ENCODE assay signal across 27 cellular contexts in genomic region chr1:210677533-210677932, GRCh38.
A peak's percentile ranks its signal among the peaks of the same experiment; 100 is the strongest.
DNase-seq lines count a peak whose midpoint lies in the region; ATAC-seq and TF ChIP-seq lines count a peak whose summit lies in the region.
"Had no signal": no experiment of that assay in that cellular context is flagged by ENCODE, and none has a peak within 500 bp of the region (broad histone marks: within the 10 kb centered on the region; RNA-seq: fewer than 3 reads in every experiment).

No MANE protein-coding gene starts in this region.

- no peak overlapping the region; the same call in 1 of the 2 replicates for H3K9ac ChIP-seq in MM.1S (ENCODE audit: low read length)

- peak; percentile 82 for DNase-seq in MM.1S
- DNase-seq in activated T-cell treated with anti-CD3 and anti-CD28 coated beads for 4 hours = no peak
- DNase-seq in NCI-H446 treated with DMSO at 0.1 percent for 48 hours (lab: John Stamatoyannopoulos, UW) = no peak
- DNase-seq: activated CD4-positive, alpha-beta T cell treated with anti-CD3 and anti-CD28 coated beads, Interleukin-2, amount 10 ng/mL, durations not matched to agents 24 days and 14 days; activated gamma-delta T cell treated with Interleukin-2 at 50 U/mL for 16 hours; activated T-cell treated with anti-CD3 and anti-CD28 coated beads, Interleukin-2, amount 50 U/mL, for 24 hours; CD8-positive, alpha-beta memory T cell; DMS 273 treated with DMSO at 0.1 percent for 48 hours; effector CD4-positive, alpha-beta T cell; kidney glomerular epithelial cell; naive thymus-derived CD8-positive, alpha-beta T cell; NCI-H1092; NCI-H1694; sigmoid colon; stimulated activated CD4-positive, alpha-beta T cell treated with anti-CD3 and anti-CD28 coated beads, Interleukin-4, amount 100 ng/mL, for 1 hour; T1000; tibial artery; WERI-Rb-1 had no signal

- no peaks in the 10 kb centered on the region for H3K27me3 ChIP-seq in MM.1S (replicated peaks; ENCODE audit: insufficient read depth, low read length)
- H3K27me3 ChIP-seq: cardiac muscle cell, sigmoid colon, SJSA1, tibial artery had no signal

- H3K27ac ChIP-seq in MM.1S (ENCODE audit: low read length) = peak overlapping the region; percentile 45; the same call in 1 of the 2 replicates
- H3K27ac ChIP-seq: cardiac muscle cell, hepatocyte, sigmoid colon, SJSA1, tibial artery, WERI-Rb-1 had no signal

- H4K20me1 ChIP-seq in MM.1S (ENCODE audit: insufficient read depth, low read length) = no peaks in the 10 kb centered on the region

- H3K4me3 ChIP-seq in MM.1S (ENCODE audit: low read length) = peak overlapping the region; percentile 7; the same call in 1 of the 2 replicates
- H3K4me3 ChIP-seq: cardiac muscle cell, hepatocyte, K562, lung, sigmoid colon, SJSA1, tibial artery had no signal

- 0 out of 2 replicates have a peak overlapping the region, but pooled peaks have one; percentile 25 for H2AFZ ChIP-seq in MM.1S (ENCODE audit: low read length)
- H2AFZ ChIP-seq: hepatocyte had no signal

- peak overlapping the region; percentile 67 for H3K4me2 ChIP-seq in MM.1S (ENCODE audit: low read depth, low read length)
- H3K4me2 ChIP-seq: hepatocyte had no signal

- ATAC-seq in GM18511 (IDR thresholded peaks at IDR 0.05; ENCODE audit: unreplicated experiment) (peak; percentile 77), GM19372 (IDR thresholded peaks at IDR 0.05; ENCODE audit: low read depth, unreplicated experiment) (peak; percentile 52), HG02885 (IDR thresholded peaks at IDR 0.05; ENCODE audit: poor library complexity, unreplicated experiment) (peak; percentile 76), HG03457 (IDR thresholded peaks at IDR 0.05; ENCODE audit: unreplicated experiment) (no peak)
- ATAC-seq: K562; naive thymus-derived CD8-positive, alpha-beta T cell had no signal

- no peaks in the 10 kb centered on the region for H3K9me2 ChIP-seq in MM.1S (replicated peaks; ENCODE audit: insufficient read depth, low read length)

- H3F3A ChIP-seq in MM.1S (ENCODE audit: insufficient read depth, low read length) = no peaks in the 10 kb centered on the region

- no peak for TF ChIP-seq CTCF in MM.1S (IDR thresholded peaks at IDR 0.05; ENCODE audit: low read length)

- no peaks in the 10 kb centered on the region for H3K36me3 ChIP-seq in MM.1S (replicated peaks; ENCODE audit: insufficient read depth, low read length)
- H3K36me3 ChIP-seq: cardiac muscle cell, SJSA1, tibial artery had no signal

- H3K4me1 ChIP-seq in MM.1S (ENCODE audit: low read length) = peaks cover 22% of the 10 kb centered on the region
- H3K4me1 ChIP-seq: sigmoid colon, SJSA1, tibial artery had no signal

- H3K9me3 ChIP-seq in MM.1S (replicated peaks; ENCODE audit: insufficient read depth, low read length) = no peaks in the 10 kb centered on the region
- H3K9me3 ChIP-seq: sigmoid colon, SJSA1, tibial artery had no signal

- H3K79me2 ChIP-seq in MM.1S (ENCODE audit: low read length) = no peaks in the 10 kb centered on the region
- H3K79me2 ChIP-seq: hepatocyte had no signal
